In genomic region chr7:51186531-51186930, GRCh38 we compare ENCODE assay signal across 19 cellular contexts.
DNase-seq lines count a peak whose midpoint lies in the region; ATAC-seq, FAIRE-seq and TF ChIP-seq lines count a peak whose summit lies in the region.
"Had no signal": no experiment of that assay in that cellular context is flagged by ENCODE, and none has a peak within 500 bp of the region (broad histone marks: within the 10 kb centered on the region; RNA-seq: fewer than 3 reads in every experiment).

No MANE protein-coding gene starts in this region.

- no peak overlapping the region for H4K5ac ChIP-seq in mesendoderm (ENCODE audit: low read length)

- H3K4me1 ChIP-seq in right lobe of liver (no peaks in the 10 kb centered on the region), HepG2 (ENCODE audit: insufficient read depth, low read length) (no peaks in the 10 kb centered on the region), foreskin keratinocyte (no peaks in the 10 kb centered on the region), mesendoderm (ENCODE audit: control insufficient read depth, low read depth, low read length) (no peaks in the 10 kb centered on the region)
- H3K4me1 ChIP-seq in CD8-positive, alpha-beta memory T cell (ENCODE audit: insufficient read depth, low read length) = no peaks in the 10 kb centered on the region
- H3K4me1 ChIP-seq: adrenal gland had no signal

- ATAC-seq in right lobe of liver (peak in 3 of 4 donors; percentile 22 to 56 (median 48)), HepG2 (no peak), foreskin keratinocyte (peak; percentile 72), GM21737 (IDR thresholded peaks at IDR 0.05; ENCODE audit: unreplicated experiment) (no peak)
- ATAC-seq: K562, natural killer cell had no signal

- H3K9me3 Mint-ChIP-seq in CD8-positive, alpha-beta memory T cell = no peaks in the 10 kb centered on the region
- H3K9me3 Mint-ChIP-seq: activated T-cell treated with anti-CD3 and anti-CD28 coated beads, Interleukin-2, amount 50 U/mL, for 24 hours; natural killer cell; stimulated activated naive CD8-positive, alpha-beta T cell treated with anti-CD3 and anti-CD28 coated beads, Interleukin-15, Interleukin-2, amounts not matched to agents 100 ng/mL and 50 ng/mL, for 24 hours had no signal

- no peak overlapping the region for H2AFZ ChIP-seq in HepG2 (ENCODE audit: low read length)

- no peak overlapping the region for H3K18ac ChIP-seq in mesendoderm (ENCODE audit: low read length)

- no peak overlapping the region for H2BK120ac ChIP-seq in mesendoderm (ENCODE audit: low read depth, low read length)

- TF ChIP-seq EP300 in HepG2 (IDR thresholded peaks at IDR 0.05; ENCODE audit: low read depth in 2 of 2, low read length in 2 of 2) = no peak
- no peak for TF ChIP-seq EP300 in HepG2 (CRISPR knock-in tag; IDR thresholded peaks at IDR 0.05; ENCODE audit: borderline replicate concordance)

- no peak overlapping the region for H4K8ac ChIP-seq in mesendoderm (ENCODE audit: low read depth, low read length)

- no peak overlapping the region for H2BK15ac ChIP-seq in mesendoderm (replicated peaks; ENCODE audit: low read depth)

- 60% methylated on average over 5 of the region's 5 CpGs for whole genome bisulfite sequencing in right lobe of liver (ENCODE audit: insufficient coverage, low coverage, low lambda C conversion rate, missing lambda C conversion rate)
- 97% methylated on average over 5 of the region's 5 CpGs for WGBS in HepG2 (ENCODE audit: low lambda C conversion rate)
- no CpG with 5 or more reads among the region's 5 CpGs for WGBS in mesendoderm (ENCODE audit: extremely low coverage, insufficient coverage, low lambda C conversion rate)

- no peaks in the 10 kb centered on the region for H3K36me3 Mint-ChIP-seq in CD8-positive, alpha-beta memory T cell
- H3K36me3 Mint-ChIP-seq: natural killer cell had no signal

- H3K79me2 ChIP-seq in HepG2 (ENCODE audit: insufficient read depth, low read length) (no peaks in the 10 kb centered on the region), mesendoderm (ENCODE audit: control insufficient read depth, insufficient read depth, low read length) (no peaks in the 10 kb centered on the region)

- H3K4me3 Mint-ChIP-seq in CD8-positive, alpha-beta memory T cell = no peak overlapping the region
- H3K4me3 Mint-ChIP-seq: activated T-cell treated with anti-CD3 and anti-CD28 coated beads, Interleukin-2, amount 50 U/mL, for 24 hours; natural killer cell; stimulated activated naive CD8-positive, alpha-beta T cell treated with anti-CD3 and anti-CD28 coated beads, Interleukin-15, Interleukin-2, amounts not matched to agents 100 ng/mL and 50 ng/mL, for 24 hours had no signal

- TF ChIP-seq POLR2A in right lobe of liver (IDR thresholded peaks at IDR 0.05) (no peak), HepG2 (IDR thresholded peaks at IDR 0.05; ENCODE audit: insufficient read depth in 1 of 2, low read depth in 2 of 2, low read length in 2 of 2) (no peak)

- no peak overlapping the region for H3K4ac ChIP-seq in mesendoderm (ENCODE audit: low read depth, low read length)

- BruUV-seq in HepG2 (replicated peaks; lab: Mats Ljungman, UMichigan) = no TSS peak

- H3K27me3 ChIP-seq in right lobe of liver (no peaks in the 10 kb centered on the region), HepG2 (ENCODE audit: control insufficient read depth in 1 of 2, insufficient read depth in 2 of 2, low read length in 2 of 2) (no peaks in the 10 kb centered on the region), foreskin keratinocyte (no peaks in the 10 kb centered on the region), mesendoderm (ENCODE audit: insufficient read depth, low read length, poor library complexity) (no peaks in the 10 kb centered on the region)
- H3K27me3 ChIP-seq in CD8-positive, alpha-beta memory T cell (ENCODE audit: insufficient read depth, low read length, poor library complexity, severe bottlenecking) = no peaks in the 10 kb centered on the region
- H3K27me3 ChIP-seq: adrenal gland had no signal

- H3K23ac ChIP-seq in mesendoderm (ENCODE audit: low read length) = no peak overlapping the region

- CTCF ChIA-PET in HepG2 (lab: Yijun Ruan, JAX; ENCODE audit: low intra/inter-chr PET ratio, low total read pairs) = no interaction called here
- CTCF ChIA-PET in CD8-positive, alpha-beta memory T cell (lab: Charles Lee) = no interaction called here

- H3K4me2 ChIP-seq in HepG2 (ENCODE audit: low read depth, low read length) (no peak overlapping the region), mesendoderm (ENCODE audit: low read length) (no peak overlapping the region)

- TF ChIP-seq RAD21 in HepG2 (CRISPR knock-in tag; IDR thresholded peaks at IDR 0.05) = no peak

- H4K20me1 ChIP-seq in HepG2 (ENCODE audit: insufficient read depth, low read length) = no peaks in the 10 kb centered on the region

- no peak overlapping the region for H2BK5ac ChIP-seq in mesendoderm (ENCODE audit: low read length)

- TF ChIP-seq CTCF in right lobe of liver (IDR thresholded peaks at IDR 0.05) (no peak), HepG2 (CRISPR knock-in tag; IDR thresholded peaks at IDR 0.05) (no peak), foreskin keratinocyte (conservative IDR thresholded peaks at IDR 0.05) (no peak)

- in situ Hi-C loops in HepG2 (cut with HindIII; ENCODE audit: extremely low pct_ligation_motif_present, low pct_unique_long_range_greater_than_20kb) = no loop called here

- peaks cover 0 to 9% (median 5%) of the 10 kb centered on the region in 4 donors for H3K36me3 ChIP-seq in right lobe of liver
- H3K36me3 ChIP-seq in HepG2 (replicated peaks in 1 of 2; ENCODE audit: control insufficient read depth in 1 of 2, insufficient read depth in 2 of 2, low read length in 2 of 2) = peaks cover 1 to 47% of the 10 kb centered on the region in 2 experiments; a peak in 3 of 5 replicates
- no peaks in the 10 kb centered on the region for H3K36me3 ChIP-seq in mesendoderm (ENCODE audit: control insufficient read depth, insufficient read depth, low read length)
- H3K36me3 ChIP-seq in CD8-positive, alpha-beta memory T cell (ENCODE audit: insufficient read depth, low read length) = no peaks in the 10 kb centered on the region
- H3K36me3 ChIP-seq: adrenal gland had no signal

- intact Hi-C loops in right lobe of liver (cut with DNase I) = no loop called here
- intact Hi-C loops in HepG2 (cut with micrococcal nuclease; ENCODE audit: unreplicated experiment) = no loop called here

- no peak overlapping the region for H3K27ac ChIP-seq in right lobe of liver
- H3K27ac ChIP-seq in HepG2 (ENCODE audit: extremely low read length, insufficient read depth, low read length) = no peak overlapping the region
- no peak overlapping the region for H3K27ac ChIP-seq in foreskin keratinocyte
- H3K27ac ChIP-seq in mesendoderm (ENCODE audit: low read depth, low read length) = no peak overlapping the region
- no peak overlapping the region for H3K27ac ChIP-seq in CD8-positive, alpha-beta memory T cell (ENCODE audit: low read depth, low read length)
- H3K27ac ChIP-seq: adrenal gland had no signal

- no peak overlapping the region for H3K9ac ChIP-seq in HepG2 (ENCODE audit: insufficient read depth, low read depth, low read length)
- no peak overlapping the region for H3K9ac ChIP-seq in mesendoderm (ENCODE audit: low read length)

- no peak for FAIRE-seq in HepG2 (lab: Jason Lieb, UNC)
- FAIRE-seq: K562 had no signal

- no peak overlapping the region for H3K27ac Mint-ChIP-seq in CD8-positive, alpha-beta memory T cell
- H3K27ac Mint-ChIP-seq: activated T-cell treated with anti-CD3 and anti-CD28 coated beads, Interleukin-2, amount 50 U/mL, for 24 hours; natural killer cell; stimulated activated naive CD8-positive, alpha-beta T cell treated with anti-CD3 and anti-CD28 coated beads, Interleukin-15, Interleukin-2, amounts not matched to agents 100 ng/mL and 50 ng/mL, for 24 hours had no signal

- peaks cover 4 to 11% of the 10 kb centered on the region in 2 donors for H3K27me3 Mint-ChIP-seq in CD8-positive, alpha-beta memory T cell

- no peaks in the 10 kb centered on the region for H3K9me3 ChIP-seq in right lobe of liver
- no peaks in the 10 kb centered on the region for H3K9me3 ChIP-seq in HepG2 (ENCODE audit: low read length)
- no peaks in the 10 kb centered on the region for H3K9me3 ChIP-seq in CD8-positive, alpha-beta memory T cell (ENCODE audit: low read length)
- H3K9me3 ChIP-seq: adrenal gland had no signal

- no peaks in the 10 kb centered on the region for H3K4me1 Mint-ChIP-seq in CD8-positive, alpha-beta memory T cell

- POLR2A ChIA-PET in HepG2 (lab: Yijun Ruan, JAX) = no interaction called here
- POLR2A ChIA-PET in CD8-positive, alpha-beta memory T cell (lab: Charles Lee) = no interaction called here

- no peaks in the 10 kb centered on the region for H3K79me1 ChIP-seq in mesendoderm (ENCODE audit: low read length)

- no peak overlapping the region for H2AK5ac ChIP-seq in mesendoderm (ENCODE audit: low read length)

- H3K4me3 ChIP-seq in right lobe of liver (no peak overlapping the region), HepG2 (replicated peaks in 1 of 3; ENCODE audit: insufficient read depth in 1 of 3, low read depth in 2 of 3, low read length in 3 of 3) (no peak overlapping the region), mesendoderm (ENCODE audit: low read length) (no peak overlapping the region)
- no peak overlapping the region for H3K4me3 ChIP-seq in CD8-positive, alpha-beta memory T cell (ENCODE audit: low read length)
- H3K4me3 ChIP-seq: adrenal gland, K562 had no signal

- H3K56ac ChIP-seq in mesendoderm (ENCODE audit: low read length) = no peak overlapping the region

- DNase-seq in right lobe of liver (no peak), HepG2 (ENCODE audit: low spot score) (no peak), foreskin keratinocyte (no peak), mesendoderm (peak; percentile 8), D341Med (ENCODE audit: low spot score) (no peak), inferior parietal cortex (ENCODE audit: extremely low spot score) (no peak)
- DNase-seq in CD8-positive, alpha-beta memory T cell = no peak
- DNase-seq: activated CD4-positive, alpha-beta T cell treated with anti-CD3 and anti-CD28 coated beads for 48 hours; activated T-cell treated with anti-CD3 and anti-CD28 coated beads, Interleukin-2, amount 50 U/mL, for 24 hours; adrenal gland; COR-L47; effector CD4-positive, alpha-beta T cell; natural killer cell; NCI-H187; NCI-H69; RPMI8226 had no signal

TF ChIP-seq in HepG2, 621 proteins besides CTCF, POLR2A, EP300 and RAD21:
- TF ChIP-seq MBNL3 (CRISPR knock-in tag; conservative IDR thresholded peaks at IDR 0.05) (no peak), ZNF260 (CRISPR knock-in tag; IDR thresholded peaks at IDR 0.05; ENCODE audit: borderline replicate concordance, low read depth) (no peak), ZNF468 (CRISPR knock-in tag; IDR thresholded peaks at IDR 0.05) (no peak), MEIS1 (CRISPR knock-in tag; IDR thresholded peaks at IDR 0.05; ENCODE audit: borderline replicate concordance) (no peak), ZNF3 (CRISPR knock-in tag; IDR thresholded peaks at IDR 0.05) (no peak), ZNF761 (CRISPR knock-in tag; conservative IDR thresholded peaks at IDR 0.05) (no peak)
- TF ChIP-seq, protein P1, sequence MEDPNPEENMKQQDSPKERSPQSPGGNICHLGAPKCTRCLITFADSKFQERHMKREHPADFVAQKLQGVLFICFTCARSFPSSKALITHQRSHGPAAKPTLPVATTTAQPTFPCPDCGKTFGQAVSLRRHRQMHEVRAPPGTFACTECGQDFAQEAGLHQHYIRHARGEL (CRISPR knock-in tag; IDR thresholded peaks at IDR 0.05) = no peak

Comparison
In these comparisons a context has a peak if more than half of its experiments do, and no peak if none do; other contexts are left out.
1. ATAC-seq: peak in right lobe of liver (3 of 4) and foreskin keratinocyte (single experiment); none in HepG2 (single experiment) and GM21737 (single experiment).